In the genomic region with DNA sequence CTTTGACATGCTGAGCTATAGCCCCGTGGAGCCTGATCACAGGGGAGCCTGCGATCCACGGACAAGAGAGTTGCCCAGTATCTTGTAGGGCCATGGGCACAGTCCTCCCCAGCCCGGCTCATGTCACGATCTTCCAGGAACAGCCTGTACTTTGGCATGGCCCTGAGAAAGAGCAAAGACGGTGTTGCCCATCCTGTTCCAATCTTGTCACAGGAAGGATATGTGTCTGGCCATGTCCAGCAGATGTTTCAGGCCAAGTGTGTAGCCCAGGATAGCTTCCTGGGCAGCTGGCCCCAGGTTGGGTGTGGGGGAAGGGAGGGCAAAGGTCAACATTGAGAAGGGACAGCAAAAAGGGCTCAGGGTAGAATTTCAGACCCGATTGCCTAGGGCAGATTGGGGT, we compare ENCODE assay signal across 18 cellular contexts.
"Had no signal": no experiment of that assay in that cellular context is flagged by ENCODE, and none has a peak within 500 bp of the region (broad histone marks: within the 10 kb centered on the region; RNA-seq: fewer than 3 reads in every experiment).

No MANE protein-coding gene starts in this region.

- DNase-seq: activated CD4-positive, alpha-beta T cell treated with anti-CD3 and anti-CD28 coated beads, Interleukin-2, amount 50 U/mL, for 1 hour; activated CD8-positive, alpha-beta memory T cell treated with anti-CD3 and anti-CD28 coated beads, Interleukin-2, amount 50 U/mL, for 4 hours; activated effector memory CD4-positive, alpha-beta T cell treated with Interleukin-2 at 50 U/mL for 16 hours; activated T-cell treated with anti-CD3 and anti-CD28 coated beads, Interleukin-2, amount 50 U/mL, for 4 hours; effector memory CD8-positive, alpha-beta T cell; foreskin fibroblast; hippocampal formation; naive thymus-derived CD4-positive, alpha-beta T cell; stimulated activated CD4-positive, alpha-beta T cell treated with anti-CD3 and anti-CD28 coated beads, Interleukin-2, amount 100 ng/mL, for 24 hours; stimulated activated naive CD4-positive, alpha-beta T cell treated with Interleukin-2 at 50 U/mL for 16 hours; thyroid gland; uterus had no signal

- H3K27me3 ChIP-seq: neutrophil, thyroid gland, uterus had no signal

- H3K4me3 Mint-ChIP-seq: activated naive CD4-positive, alpha-beta T cell treated with anti-CD3 and anti-CD28 coated beads, Interleukin-2, amount 50 U/mL, for 24 hours; activated T-cell treated with anti-CD3 and anti-CD28 coated beads, Interleukin-2, amount 50 U/mL, for 4 hours; effector memory CD8-positive, alpha-beta T cell; memory B cell; naive thymus-derived CD4-positive, alpha-beta T cell had no signal

- H3K36me3 ChIP-seq: neutrophil, thyroid gland, uterus had no signal

- H3K9ac ChIP-seq: parathyroid adenoma had no signal

- H2AFZ ChIP-seq: parathyroid adenoma had no signal

- H3K27me3 Mint-ChIP-seq: activated naive CD4-positive, alpha-beta T cell treated with anti-CD3 and anti-CD28 coated beads, Interleukin-2, amount 50 U/mL, for 24 hours; effector memory CD8-positive, alpha-beta T cell had no signal

- H3K4me3 ChIP-seq: thyroid gland, uterus had no signal

- H3K9me3 ChIP-seq: neutrophil, thyroid gland, uterus had no signal

- H3K9me3 Mint-ChIP-seq: activated naive CD4-positive, alpha-beta T cell treated with anti-CD3 and anti-CD28 coated beads, Interleukin-2, amount 50 U/mL, for 24 hours; activated T-cell treated with anti-CD3 and anti-CD28 coated beads, Interleukin-2, amount 50 U/mL, for 4 hours; effector memory CD8-positive, alpha-beta T cell had no signal

- ATAC-seq: activated CD4-positive, CD25-positive, alpha-beta regulatory T cell treated with anti-CD3 and anti-CD28 coated beads, Interleukin-2, amount 50 U/mL, for 24 hours; activated T-cell treated with anti-CD3 and anti-CD28 coated beads, Interleukin-2, amount 50 U/mL, for 4 hours; effector memory CD8-positive, alpha-beta T cell; naive thymus-derived CD4-positive, alpha-beta T cell had no signal

- H3K27ac Mint-ChIP-seq: activated naive CD4-positive, alpha-beta T cell treated with anti-CD3 and anti-CD28 coated beads, Interleukin-2, amount 50 U/mL, for 24 hours; effector memory CD8-positive, alpha-beta T cell; memory B cell; naive thymus-derived CD4-positive, alpha-beta T cell had no signal

- H3K4me1 ChIP-seq: parathyroid adenoma, thyroid gland had no signal

- H3K4me1 Mint-ChIP-seq: activated naive CD4-positive, alpha-beta T cell treated with anti-CD3 and anti-CD28 coated beads, Interleukin-2, amount 50 U/mL, for 24 hours; memory B cell had no signal

- H3K79me2 ChIP-seq: parathyroid adenoma had no signal

- H3K36me3 Mint-ChIP-seq: activated naive CD4-positive, alpha-beta T cell treated with anti-CD3 and anti-CD28 coated beads, Interleukin-2, amount 50 U/mL, for 24 hours; memory B cell had no signal

- H3K27ac ChIP-seq: epithelial cell of prostate, neutrophil, parathyroid adenoma, thyroid gland, uterus had no signal
